ENCODE assay signal across 8 cellular contexts in the genomic region with DNA sequence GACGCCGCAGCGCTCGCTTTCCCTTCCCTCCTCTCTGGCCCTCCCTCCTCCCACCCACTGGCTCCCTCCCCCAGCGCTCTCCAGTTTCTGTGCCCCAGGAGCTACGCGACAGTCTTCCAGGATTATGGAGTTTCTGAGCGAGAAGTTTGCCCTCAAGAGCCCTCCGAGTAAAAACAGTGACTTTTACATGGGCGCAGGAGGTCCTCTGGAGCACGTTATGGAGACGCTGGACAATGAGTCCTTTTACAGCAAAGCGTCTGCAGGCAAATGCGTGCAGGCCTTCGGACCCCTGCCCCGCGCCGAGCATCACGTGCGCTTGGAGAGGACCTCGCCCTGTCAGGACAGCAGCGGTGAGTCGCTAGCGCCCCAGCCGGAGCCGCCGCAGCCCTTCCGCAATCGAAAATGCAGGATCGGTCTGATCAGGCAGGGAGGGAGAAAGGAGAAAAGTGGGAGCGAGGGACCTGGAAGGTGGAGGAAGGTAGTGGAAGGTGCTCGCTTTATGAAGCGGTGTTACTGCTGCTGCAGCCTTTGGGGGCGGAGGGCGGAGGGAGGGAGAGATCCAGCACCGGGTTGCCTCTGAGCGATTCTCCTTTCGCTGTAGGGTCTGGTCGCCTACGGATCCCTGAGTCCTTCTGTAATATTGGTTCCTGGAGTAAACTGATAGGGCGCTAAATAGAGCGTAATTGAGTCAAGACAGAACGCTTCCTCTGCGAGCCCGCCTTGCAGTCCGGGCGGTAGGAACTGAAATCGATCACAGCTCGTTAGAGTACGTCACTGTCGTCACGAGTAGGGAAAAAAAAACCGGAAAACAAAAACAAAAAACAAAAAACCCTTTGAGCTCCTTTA. TPM values are rescaled to one million over a fixed set of nuclear protein-coding genes. Genes with fewer than 3 reads are reported as not detected.
A peak's percentile ranks its signal among the peaks of the same experiment; 100 is the strongest.
DNase-seq lines count a peak whose midpoint lies in the region; ATAC-seq and TF ChIP-seq lines count a peak whose summit lies in the region.

Gene ALX1 (plus strand): TSS at position 83 of the 846 bp plus-strand sequence. CDS start 42 bp downstream, at position 125.

- CTCF ChIA-PET in SK-N-SH (lab: Yijun Ruan, JAX): interaction anchor here (0.7 to 1.7 kb wide), 6 partner anchors 9 to 203 kb away, joined by 3 to 4 read pairs (median 3); no protein-coding TSS in a partner anchor

- H3K27me3 ChIP-seq in SK-N-SH (ENCODE audit: insufficient read depth): peaks cover 34% of the 10 kb centered on the region
- peaks cover 19% of the 10 kb centered on the region for H3K27me3 ChIP-seq in osteoblast (ENCODE audit: insufficient read depth, low read length)

- no peaks in the 10 kb centered on the region for H3F3A ChIP-seq in SK-N-SH (replicated peaks; ENCODE audit: insufficient read depth)

- H3K4me2 ChIP-seq in SK-N-SH (peak within 1 kb of the TSS; percentile 86), osteoblast (ENCODE audit: insufficient read depth, low read length) (peak within 1 kb of the TSS; percentile 73)

- TF ChIP-seq RAD21 in SK-N-SH (IDR thresholded peaks at IDR 0.05; ENCODE audit: low read length): peak; percentile 20

- TF ChIP-seq CTCF in GM13976 (IDR thresholded peaks at IDR 0.05; ENCODE audit: borderline replicate concordance, control extremely low read depth, extremely low read depth, insufficient read depth, missing control alignments) (no peak), SK-N-SH (IDR thresholded peaks at IDR 0.05) (no peak), osteoblast (IDR thresholded peaks at IDR 0.05; ENCODE audit: extremely low read depth, low read depth, low read length) (no peak)

- no peaks in the 10 kb centered on the region for H3K9me3 ChIP-seq in SK-N-SH
- no peaks in the 10 kb centered on the region for H3K9me3 ChIP-seq in osteoblast (ENCODE audit: low read depth, low read length)

- no peak within 1 kb of the TSS for H3K27ac ChIP-seq in SK-N-SH (ENCODE audit: low read depth in 2 of 2, low read length in 1 of 2)
- H3K27ac ChIP-seq in osteoblast (ENCODE audit: low read depth, low read length): no peak within 1 kb of the TSS

- TF ChIP-seq EP300 in SK-N-SH (IDR thresholded peaks at IDR 0.05; ENCODE audit: borderline replicate concordance in 1 of 2, low read depth in 1 of 2, low read length in 1 of 2): no peak

- H4K20me1 ChIP-seq in SK-N-SH (ENCODE audit: insufficient read depth) (no peaks in the 10 kb centered on the region), osteoblast (ENCODE audit: insufficient read depth, low read length) (no peaks in the 10 kb centered on the region)

- ATAC-seq in HG03045 (IDR thresholded peaks at IDR 0.05; ENCODE audit: unreplicated experiment) (peak; percentile 68), GM19455 (IDR thresholded peaks at IDR 0.05; ENCODE audit: unreplicated experiment) (no peak), GM21737 (IDR thresholded peaks at IDR 0.05; ENCODE audit: unreplicated experiment) (no peak)

- H2AFZ ChIP-seq in SK-N-SH (ENCODE audit: low read depth) (peak within 1 kb of the TSS; percentile 69), osteoblast (ENCODE audit: low read length) (peak within 1 kb of the TSS; percentile 71)

- H3K36me3 ChIP-seq in SK-N-SH (replicated peaks in 1 of 2; ENCODE audit: control insufficient read depth in 1 of 2, insufficient read depth in 2 of 2, low read length in 1 of 2) (no peaks in the 10 kb centered on the region), osteoblast (ENCODE audit: insufficient read depth, low read length) (no peaks in the 10 kb centered on the region)

- H3K4me3 ChIP-seq in SK-N-SH (ENCODE audit: low read depth in 2 of 2, low read length in 1 of 2) (peak within 1 kb of the TSS; percentile 53 to 61), osteoblast (ENCODE audit: insufficient read depth, low read length) (peak within 1 kb of the TSS; percentile 49)

- H3K4me1 ChIP-seq in SK-N-SH (ENCODE audit: control insufficient read depth in 1 of 2, insufficient read depth in 2 of 2, low read depth in 1 of 2, low read length in 1 of 2): peaks cover 0 to 2% of the 10 kb centered on the region in 2 experiments; a peak in 1 of 4 replicates
- no peaks in the 10 kb centered on the region for H3K4me1 ChIP-seq in osteoblast (ENCODE audit: insufficient read depth, low read length)

- H3K9me2 ChIP-seq in SK-N-SH: no peaks in the 10 kb centered on the region

- H3K9ac ChIP-seq in SK-N-SH: no peak within 1 kb of the TSS

- POLR2A ChIA-PET in SK-N-SH (lab: Yijun Ruan, JAX): no interaction called here

- peak; percentile 36 for DNase-seq in GM13976 (ENCODE audit: low spot score)
- peak; percentile 75 for DNase-seq in SK-N-SH
- peak; percentile 49 for DNase-seq in fibroblast of peridontal ligament (ENCODE audit: extremely low read depth)
- peak; percentile 86 for DNase-seq in osteoblast (ENCODE audit: insufficient read length, low spot score, missing footprints)
- DNase-seq in activated effector memory CD4-positive, alpha-beta T cell treated with Interleukin-2 at 50 U/mL for 16 hours: no peak

- 3% methylated on average over 42 of the region's 53 CpGs for WGBS in SK-N-SH (ENCODE audit: low lambda C conversion rate)

- in situ Hi-C loops in GM13976 (cut with MboI; ENCODE audit: low sequenced_read_pairs, unreplicated experiment): no loop called here

- H3K79me2 ChIP-seq in SK-N-SH (ENCODE audit: insufficient read depth) (no peaks in the 10 kb centered on the region), osteoblast (ENCODE audit: insufficient read depth, low read length) (no peaks in the 10 kb centered on the region)

TF ChIP-seq in SK-N-SH, 30 proteins besides CTCF, POLR2A, EP300 and RAD21:
- no peak for TF ChIP-seq FOXJ3 (CRISPR knock-in tag; IDR thresholded peaks at IDR 0.05)
- peak; percentile 67 for TF ChIP-seq MXI1 (IDR thresholded peaks at IDR 0.05; ENCODE audit: low read depth, low read length)
- peak; percentile 9; the same call in 1 of the 2 replicates for TF ChIP-seq SMC3 (IDR thresholded peaks at IDR 0.05; ENCODE audit: low read depth, low read length)
- no peak for TF ChIP-seq ELF1 (IDR thresholded peaks at IDR 0.05)
- TF ChIP-seq EZH2phosphoT487 (IDR thresholded peaks at IDR 0.05; ENCODE audit: borderline replicate concordance, low read depth): 0 out of 2 replicates have a peak, but pooled peaks have one; percentile 13
- TF ChIP-seq SIN3A (IDR thresholded peaks at IDR 0.05; ENCODE audit: borderline replicate concordance, low read depth, low read length): no peak
- peak; percentile 52; the same call in 1 of the 2 replicates for TF ChIP-seq USF1 (IDR thresholded peaks at IDR 0.05; ENCODE audit: borderline replicate concordance, low read depth)
- no peak for TF ChIP-seq PBX3 (IDR thresholded peaks at IDR 0.05)
- TF ChIP-seq NFIC (IDR thresholded peaks at IDR 0.05; ENCODE audit: borderline replicate concordance): no peak

RNA-seq across cellular contexts. Expression of gene ALX1, which starts in this region (rescaled TPM):
- polyA plus RNA-seq in SK-N-SH (2012; rRNA removed): 0.06 TPM in 1 of 2 replicates, not detected in the other
- 0.05 and 0.06 TPM in 2 replicates for polyA plus RNA-seq in SK-N-SH (2012; cell fraction: cytosol; rRNA removed)
- 0.05 and 0.12 TPM in 2 replicates for polyA plus RNA-seq in SK-N-SH (2012; cell fraction: nucleus; rRNA removed)
- total RNA-seq in osteoblast: not detected in 2 replicates

Comparison
In these comparisons a context has a peak if more than half of its experiments do, and no peak if none do; other contexts are left out.
1. Peak in DNase-seq, H3K4me3 ChIP-seq and H3K4me2 ChIP-seq in SK-N-SH; RNA of the gene not detected or under 1 TPM.
2. Peak in DNase-seq, H3K4me3 ChIP-seq and H3K4me2 ChIP-seq in osteoblast; RNA of the gene not detected or under 1 TPM.